ENCODE assay signal across 8 cellular contexts in genomic region chr11:20158597-20159257, GRCh38. TPM values are rescaled to one million over a fixed set of nuclear protein-coding genes. Genes with fewer than 3 reads are reported as not detected.
DNase-seq lines count a peak whose midpoint lies in the region; ATAC-seq lines count a peak whose summit lies in the region.

No MANE protein-coding gene starts in this region.

- intact Hi-C loops in head of caudate nucleus (cut with DNase I) = no loop called here

- DNase-seq in NOMO-1 treated with DMSO at 0.1 percent for 48 hours (lab: John Stamatoyannopoulos, UW; ENCODE audit: unreplicated experiment) = peak; percentile 2
- no peak for DNase-seq in NOMO-1 treated with dmso at 0.1 percent for 144 hours (lab: John Stamatoyannopoulos, UW; ENCODE audit: unreplicated experiment)
- DNase-seq in UCSD-AML1 (lab: John Stamatoyannopoulos, UW; ENCODE audit: unreplicated experiment) = peak; percentile 13
- DNase-seq in head of caudate nucleus = peak in 35 of 42 donors; percentile 8 to 77 (median 29)
- peak; percentile 19 for DNase-seq in pulmonary artery endothelial cell (ENCODE audit: low read depth, low spot score)
- DNase-seq in NCI-H2171 (lab: John Stamatoyannopoulos, UW) = no peak

- ATAC-seq in HG03432 (IDR thresholded peaks at IDR 0.05; ENCODE audit: unreplicated experiment) = no peak
- ATAC-seq in HG02763 (IDR thresholded peaks at IDR 0.05; ENCODE audit: unreplicated experiment) = no peak

RNA-seq across cellular contexts. Expression of gene DBX1, which starts 1.5 kb away (rescaled TPM):
- not detected in 2 replicates for total RNA-seq in pulmonary artery endothelial cell

Comparison
In these comparisons a context has a peak if more than half of its experiments do, and no peak if none do; other contexts are left out.
1. DNase-seq: peak in NOMO-1 treated with DMSO at 0.1 percent for 48 hours (single experiment), UCSD-AML1 (single experiment), head of caudate nucleus (35 of 42) and pulmonary artery endothelial cell (single experiment); none in NOMO-1 treated with dmso at 0.1 percent for 144 hours (single experiment) and NCI-H2171 (single experiment).